In the genomic region with DNA sequence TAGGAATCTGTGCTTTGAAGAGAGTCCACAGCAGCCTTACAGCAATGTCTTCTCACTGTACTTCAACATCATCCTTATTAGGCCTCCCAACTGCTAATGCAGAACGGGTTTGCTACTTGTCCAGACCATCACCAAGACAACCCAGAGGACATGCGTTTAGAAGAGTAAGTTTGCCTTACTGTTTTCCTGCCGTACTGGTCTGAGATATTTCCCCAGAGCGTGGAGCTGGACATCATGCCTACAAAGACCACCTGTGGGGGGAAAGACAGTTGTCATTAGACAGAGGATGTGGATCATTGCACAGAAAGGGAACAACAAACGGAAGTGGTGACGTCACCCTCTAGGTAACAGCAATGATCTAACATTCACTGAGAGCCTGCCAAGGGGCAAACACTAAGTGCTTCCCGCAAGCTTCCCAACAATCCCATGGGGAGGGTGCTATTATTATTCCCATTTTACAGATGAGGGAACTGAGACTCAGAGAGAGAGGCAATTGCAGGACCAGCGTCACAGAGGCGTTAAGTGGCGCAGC, we compare ENCODE assay signal across 16 cellular contexts. TPM values are rescaled to one million over a fixed set of nuclear protein-coding genes. Genes with fewer than 3 reads are reported as not detected.
"Had no signal": no experiment of that assay in that cellular context is flagged by ENCODE, and none has a peak within 500 bp of the region (broad histone marks: within the 10 kb centered on the region; RNA-seq: fewer than 3 reads in every experiment).

No MANE protein-coding gene starts in this region.

- H3K36me3 ChIP-seq: gastrocnemius medialis, heart right ventricle, left lung, tibial nerve had no signal

- H3K27me3 ChIP-seq: gastrocnemius medialis, heart right ventricle, left lung had no signal

- DNase-seq: activated B cell treated with CpG ODN at 0.5 μM for 24 hours; activated CD4-positive, alpha-beta T cell treated with anti-CD3 and anti-CD28 coated beads, Interleukin-2, amount 10 ng/mL, durations not matched to agents 24 days and 14 days; activated CD8-positive, alpha-beta memory T cell treated with anti-CD3 and anti-CD28 coated beads for 24 hours; activated naive CD4-positive, alpha-beta T cell treated with anti-CD3 and anti-CD28 coated beads, Interleukin-2, amount 10 ng/mL, durations not matched to agents 7 days and 5 days; effector CD8-positive, alpha-beta T cell; gastrocnemius medialis; heart right ventricle; left lung; natural killer cell; occipital lobe; right cardiac atrium had no signal

- H3K9me3 ChIP-seq: gastrocnemius medialis, heart right ventricle, left lung, tibial nerve had no signal

- H3K4me2 ChIP-seq: smooth muscle cell had no signal

- ATAC-seq: gastrocnemius medialis; heart right ventricle; left lung; natural killer cell; right cardiac atrium; stimulated activated memory B cell treated with anti-CD40 and anti-IgM and Interleukin-4, amounts not matched to agents 10 μg/mL and 1 μg/mL and 100 μg/mL, for 72 hours had no signal

- H3K4me1 ChIP-seq: gastrocnemius medialis, left lung, tibial nerve had no signal

- H3K27ac ChIP-seq: epithelial cell of prostate, gastrocnemius medialis, heart right ventricle, left lung, tibial nerve had no signal

- H3K4me3 ChIP-seq: gastrocnemius medialis, heart right ventricle, left lung, smooth muscle cell, tibial nerve had no signal

RNA-seq across cellular contexts. Expression of gene SVOP, which starts 48.6 kb away (rescaled TPM):
- total RNA-seq: activated B cell treated with CpG ODN at 0.5 μM for 24 hours; activated CD4-positive, alpha-beta T cell treated with anti-CD3 and anti-CD28 coated beads, Interleukin-2, amount 10 ng/mL, durations not matched to agents 24 days and 14 days; activated T-helper 2 cell treated with anti-CD3 and anti-CD28 coated beads, Interferon-gamma antibody, Interleukin-2, Interleukin-4, amounts not matched to agents 10 μg/mL and 5 μg/mL and 100 μg/mL, durations not matched to agents 14 hours and 24 hours and 36 hours; left lung; natural killer cell; smooth muscle cell; tibial nerve had no signal
- polyA plus RNA-seq: smooth muscle cell had no signal
